1 cellular context compared by ENCODE assay signal in genomic region chr16:28027055-28027454, GRCh38.
TF ChIP-seq lines count a peak whose summit lies in the region.

No MANE protein-coding gene starts in this region.

TF ChIP-seq in IMR-90, 13 proteins besides CTCF, POLR2A, EP300 and RAD21 (continued from another document):
- TF ChIP-seq, protein P1, sequence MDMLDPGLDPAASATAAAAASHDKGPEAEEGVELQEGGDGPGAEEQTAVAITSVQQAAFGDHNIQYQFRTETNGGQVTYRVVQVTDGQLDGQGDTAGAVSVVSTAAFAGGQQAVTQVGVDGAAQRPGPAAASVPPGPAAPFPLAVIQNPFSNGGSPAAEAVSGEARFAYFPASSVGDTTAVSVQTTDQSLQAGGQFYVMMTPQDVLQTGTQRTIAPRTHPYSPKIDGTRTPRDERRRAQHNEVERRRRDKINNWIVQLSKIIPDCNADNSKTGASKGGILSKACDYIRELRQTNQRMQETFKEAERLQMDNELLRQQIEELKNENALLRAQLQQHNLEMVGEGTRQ (IDR thresholded peaks at IDR 0.05; ENCODE audit: low read depth, low read length), result peak; percentile 49
